Comparison of ENCODE assay signal across 1 cellular context in genomic region chr22:20246368-20247009, GRCh38.
TF ChIP-seq lines count a peak whose summit lies in the region.

No MANE protein-coding gene starts in this region.

TF ChIP-seq in K562, 482 proteins besides CTCF, POLR2A, EP300 and RAD21 (continued from another document and continues in another):
- TF ChIP-seq AFF4 (CRISPR knock-in tag; IDR thresholded peaks at IDR 0.05) (no peak), ID3 (CRISPR knock-in tag; IDR thresholded peaks at IDR 0.05) (no peak), ID3 (tag; IDR thresholded peaks at IDR 0.05) (0 out of 2 replicates have a peak, but pooled peaks have one; percentile 53), POLR3G (IDR thresholded peaks at IDR 0.05; ENCODE audit: extremely low read depth, insufficient read length, insufficient replicate concordance) (no peak), ETS1 (conservative IDR thresholded peaks at IDR 0.05; ENCODE audit: control insufficient read depth, low read depth, low read length) (no peak), ZNF184 (CRISPR knock-in tag; IDR thresholded peaks at IDR 0.05) (peak; percentile 58; the same call in 1 of the 2 replicates), ATF3 (IDR thresholded peaks at IDR 0.05) (no peak), ATF3 (CRISPR knock-in tag; conservative IDR thresholded peaks at IDR 0.05) (no peak), ZNF639 (CRISPR knock-in tag; conservative IDR thresholded peaks at IDR 0.05 in 1 of 2, IDR thresholded peaks at IDR 0.05 in 1 of 2) (0 out of 4 replicates have a peak, but pooled peaks of 1 of the 2 experiments have one; percentile 65), BRCA1 (IDR thresholded peaks at IDR 0.05) (no peak), BRCA1 (CRISPR knock-in tag; IDR thresholded peaks at IDR 0.05) (no peak), DMBX1 (CRISPR knock-in tag; IDR thresholded peaks at IDR 0.05; ENCODE audit: borderline replicate concordance) (no peak), KLF13 (tag; IDR thresholded peaks at IDR 0.05; ENCODE audit: borderline replicate concordance, low read depth) (peak; percentile 58; the same call in 1 of the 2 replicates), ERF (CRISPR knock-in tag; IDR thresholded peaks at IDR 0.05) (no peak), ZNF175 (CRISPR knock-in tag; IDR thresholded peaks at IDR 0.05; ENCODE audit: low read depth) (no peak), ZNF444 (CRISPR knock-in tag; IDR thresholded peaks at IDR 0.05) (no peak), PCBP1 (IDR thresholded peaks at IDR 0.05; ENCODE audit: low read depth, low read length, poor library complexity, severe bottlenecking) (peak; percentile 83), TCF7L2 (IDR thresholded peaks at IDR 0.05; ENCODE audit: low read depth, low read length) (0 out of 2 replicates have a peak, but pooled peaks have one; percentile 33), LARP7 (IDR thresholded peaks at IDR 0.05) (no peak), ATF6 (CRISPR knock-in tag; IDR thresholded peaks at IDR 0.05) (no peak), NRF1 (conservative IDR thresholded peaks at IDR 0.05 in 1 of 2, IDR thresholded peaks at IDR 0.05 in 1 of 2) (no peak), FUS (optimal IDR thresholded peaks at IDR 0.05; ENCODE audit: low read depth, low read length) (no peak), ZBTB40 (IDR thresholded peaks at IDR 0.05) (no peak), ZBTB40 (CRISPR knock-in tag; IDR thresholded peaks at IDR 0.05) (peak; percentile 72), ZNF589 (CRISPR knock-in tag; IDR thresholded peaks at IDR 0.05; ENCODE audit: low read depth) (no peak), ZNF165 (CRISPR knock-in tag; IDR thresholded peaks at IDR 0.05; ENCODE audit: borderline replicate concordance) (no peak), EZH2 (IDR thresholded peaks at IDR 0.05; ENCODE audit: borderline replicate concordance, low read depth, low read length) (no peak), EHMT2 (IDR thresholded peaks at IDR 0.05) (no peak), KLF6 (CRISPR knock-in tag; IDR thresholded peaks at IDR 0.05; ENCODE audit: borderline replicate concordance) (no peak), MECOM (CRISPR knock-in tag; IDR thresholded peaks at IDR 0.05) (no peak), POU5F1 (IDR thresholded peaks at IDR 0.05; ENCODE audit: borderline replicate concordance, low read depth, low read length, partially characterized antibody) (no peak), POLR2G (IDR thresholded peaks at IDR 0.05; ENCODE audit: low read depth, low read length) (0 out of 2 replicates have a peak, but pooled peaks have one; percentile 7), THAP12 (CRISPR knock-in tag; IDR thresholded peaks at IDR 0.05) (0 out of 2 replicates have a peak, but pooled peaks have one; percentile 36), NR1H2 (CRISPR knock-in tag; IDR thresholded peaks at IDR 0.05) (no peak), STAG1 (CRISPR knock-in tag; IDR thresholded peaks at IDR 0.05; ENCODE audit: borderline replicate concordance) (no peak), NFATC3 (IDR thresholded peaks at IDR 0.05) (no peak)
